8 cellular contexts compared by ENCODE assay signal in genomic region chr18:57630759-57631660, GRCh38. TPM values are rescaled to one million over a fixed set of nuclear protein-coding genes. Genes with fewer than 3 reads are reported as not detected.
A peak's percentile ranks its signal among the peaks of the same experiment; 100 is the strongest.
DNase-seq lines count a peak whose midpoint lies in the region; ATAC-seq and TF ChIP-seq lines count a peak whose summit lies in the region.

No MANE protein-coding gene starts in this region.

- POLR2A ChIA-PET in CD8-positive, alpha-beta T cell (lab: Charles Lee), result interaction anchor here (0.9 to 1.7 kb wide), 4 partner anchors 9 to 980 kb away, joined by 3 to 5 read pairs (median 4); partner anchors contain the start of genes NARS1 and WDR7

- peaks cover 7% of the 10 kb centered on the region for H3K36me3 Mint-ChIP-seq in CD8-positive, alpha-beta T cell

- peak overlapping the region; percentile 90 for H3K4me3 ChIP-seq in CD8-positive, alpha-beta T cell (ENCODE audit: low read depth, low read length)
- H3K4me3 ChIP-seq in KMS-11 (IDR thresholded peaks at IDR 0.05; ENCODE audit: insufficient read depth, low read depth, low read length), result no peak overlapping the region
- H3K4me3 ChIP-seq in duodenal mucosa (ENCODE audit: low read depth in 1 of 2, low read length in 2 of 2), result peak overlapping the region; percentile 74 to 90
- peak overlapping the region; percentile 71 for H3K4me3 ChIP-seq in neural cell (ENCODE audit: low read length)

- no peak for ATAC-seq in CD8-positive, alpha-beta T cell
- ATAC-seq in GM19395 (IDR thresholded peaks at IDR 0.05; ENCODE audit: unreplicated experiment), result peak; percentile 53

- peaks cover 19% of the 10 kb centered on the region for H3K4me1 Mint-ChIP-seq in CD8-positive, alpha-beta T cell (ENCODE audit: low read depth)

- H3K27me3 ChIP-seq in CD8-positive, alpha-beta T cell (ENCODE audit: insufficient read depth, low read length), result no peaks in the 10 kb centered on the region
- H3K27me3 ChIP-seq in KMS-11 (ENCODE audit: insufficient read depth, low read depth), result no peaks in the 10 kb centered on the region
- no peaks in the 10 kb centered on the region for H3K27me3 ChIP-seq in duodenal mucosa (ENCODE audit: control insufficient read depth in 1 of 2, insufficient read depth in 2 of 2, low read length in 2 of 2)
- H3K27me3 ChIP-seq in neural cell (ENCODE audit: insufficient read depth, low read depth, low read length), result no peaks in the 10 kb centered on the region

- TF ChIP-seq EP300 in neural cell (conservative IDR thresholded peaks at IDR 0.05; ENCODE audit: poor library complexity, severe bottlenecking), result no peak

- H3K9ac ChIP-seq in KMS-11 (peak overlapping the region; percentile 87), duodenal mucosa (ENCODE audit: low read depth in 1 of 2, low read length in 2 of 2) (peak overlapping the region in 1 of 2 donors; percentile 55), neural cell (ENCODE audit: low read length) (peak overlapping the region; percentile 54)

- H3K27ac Mint-ChIP-seq in CD8-positive, alpha-beta T cell, result peak overlapping the region; percentile 92

- TF ChIP-seq CTCF in CD8-positive, alpha-beta T cell (IDR thresholded peaks at IDR 0.05), result no peak
- TF ChIP-seq CTCF in KMS-11 (conservative IDR thresholded peaks at IDR 0.05; ENCODE audit: low read depth, low read length) (no peak), neural cell (IDR thresholded peaks at IDR 0.05; ENCODE audit: poor library complexity, severe bottlenecking) (no peak)

- no peaks in the 10 kb centered on the region for H3K9me2 ChIP-seq in neural cell (ENCODE audit: insufficient read depth, low read length)

- no peak for DNase-seq in CD8-positive, alpha-beta T cell
- DNase-seq in stimulated activated CD4-positive, alpha-beta T cell treated with anti-CD3 and anti-CD28 coated beads, Interleukin-4, amount 100 ng/mL, for 1 hour, result no peak
- DNase-seq in AG08395 (ENCODE audit: low spot score) (no peak), GM19240 (ENCODE audit: insufficient read length, low spot score) (no peak)

- intact Hi-C loops in CD8-positive, alpha-beta T cell (cut with DNase I, micrococcal nuclease), result loop anchor here (1.0 to 5.0 kb wide), 6 partner anchors 10 to 981 kb away; partner anchors contain the start of genes NARS1 (in 2 of the 2) and FECH (in 1 of the 2)

- peaks cover 15% of the 10 kb centered on the region for H3K4me1 ChIP-seq in CD8-positive, alpha-beta T cell (ENCODE audit: insufficient read depth, low read length)
- H3K4me1 ChIP-seq in KMS-11 (ENCODE audit: low read depth, poor library complexity, severe bottlenecking), result peaks cover 22% of the 10 kb centered on the region
- peaks cover 0 to 12% of the 10 kb centered on the region in 2 donors for H3K4me1 ChIP-seq in duodenal mucosa (ENCODE audit: control insufficient read depth in 1 of 2, insufficient read depth in 2 of 2, low read length in 2 of 2)

- H3K36me3 ChIP-seq in CD8-positive, alpha-beta T cell (ENCODE audit: insufficient read depth, low read length), result no peaks in the 10 kb centered on the region
- H3K36me3 ChIP-seq in KMS-11 (ENCODE audit: insufficient read depth), result no peaks in the 10 kb centered on the region
- H3K36me3 ChIP-seq in duodenal mucosa (ENCODE audit: control insufficient read depth in 1 of 2, insufficient read depth in 2 of 2, low read length in 2 of 2), result no peaks in the 10 kb centered on the region
- H3K36me3 ChIP-seq in neural cell (ENCODE audit: insufficient read depth, low read length), result no peaks in the 10 kb centered on the region

- no peak for TF ChIP-seq RAD21 in neural cell (conservative IDR thresholded peaks at IDR 0.05)

- no peaks in the 10 kb centered on the region for H3K27me3 Mint-ChIP-seq in CD8-positive, alpha-beta T cell (ENCODE audit: low read depth)

- H4K20me1 ChIP-seq in KMS-11 (ENCODE audit: insufficient read depth) (no peaks in the 10 kb centered on the region), neural cell (ENCODE audit: insufficient read depth) (no peaks in the 10 kb centered on the region)

- peak overlapping the region; percentile 62 for H3K4me2 ChIP-seq in KMS-11
- H3K4me2 ChIP-seq in neural cell (ENCODE audit: low read length), result no peak overlapping the region

- H3F3A ChIP-seq in neural cell (ENCODE audit: insufficient read depth, low read length, poor library complexity, severe bottlenecking), result no peaks in the 10 kb centered on the region

- H3K79me2 ChIP-seq in KMS-11 (ENCODE audit: insufficient read depth, low read depth) (no peaks in the 10 kb centered on the region), neural cell (replicated peaks; ENCODE audit: insufficient read depth, low read length) (no peaks in the 10 kb centered on the region)

- peak overlapping the region; percentile 100 for H2AFZ ChIP-seq in KMS-11 (ENCODE audit: low read depth)
- H2AFZ ChIP-seq in neural cell (ENCODE audit: low read depth, low read length), result no peak overlapping the region

- no peaks in the 10 kb centered on the region for H3K9me3 ChIP-seq in CD8-positive, alpha-beta T cell (ENCODE audit: low read length)
- H3K9me3 ChIP-seq in duodenal mucosa (ENCODE audit: control insufficient read depth in 1 of 2, low read length in 2 of 2), result no peaks in the 10 kb centered on the region
- no peaks in the 10 kb centered on the region for H3K9me3 ChIP-seq in neural cell (ENCODE audit: low read length)

- H3K9me3 Mint-ChIP-seq in CD8-positive, alpha-beta T cell, result no peaks in the 10 kb centered on the region

- CTCF ChIA-PET in CD8-positive, alpha-beta T cell (lab: Charles Lee), result interaction anchor here (1.0 to 1.7 kb wide), 2 partner anchors 9 to 11 kb away, joined by 3 to 6 read pairs; partner anchors contain the start of gene NARS1

- peak overlapping the region; percentile 46 for H3K27ac ChIP-seq in CD8-positive, alpha-beta T cell (ENCODE audit: low read depth, low read length)
- peak overlapping the region; percentile 64 for H3K27ac ChIP-seq in KMS-11
- no peak overlapping the region for H3K27ac ChIP-seq in duodenal mucosa (ENCODE audit: low read depth, low read length)
- no peak overlapping the region for H3K27ac ChIP-seq in neural cell (ENCODE audit: low read length)

- H3K4me3 Mint-ChIP-seq in CD8-positive, alpha-beta T cell, result peak overlapping the region; percentile 97

TF ChIP-seq in neural cell, 6 proteins besides CTCF, POLR2A, EP300 and RAD21:
- TF ChIP-seq MXI1 (conservative IDR thresholded peaks at IDR 0.05; ENCODE audit: poor library complexity, severe bottlenecking) (no peak), POLR2AphosphoS5 (IDR thresholded peaks at IDR 0.05) (no peak)

RNA-seq across cellular contexts. Expression of gene NARS1, which starts 9.4 kb away (rescaled TPM):
- 100 to 1,000 TPM in 1 of 2 experiments, 10 to 100 TPM in 1; 99.6 to 107 TPM for total RNA-seq in CD8-positive, alpha-beta T cell
- 164 and 215 TPM in 2 replicates for polyA plus RNA-seq in neural cell
- 142 and 143 TPM in 2 replicates for polyA minus RNA-seq in neural cell

RNA-seq across cellular contexts. Expression of gene FECH, which starts 44.5 kb away (rescaled TPM):
- 10 to 100 TPM; 10.6 to 11.3 TPM for total RNA-seq in CD8-positive, alpha-beta T cell
- 12.5 and 17.1 TPM in 2 replicates for polyA plus RNA-seq in neural cell
- polyA minus RNA-seq in neural cell, result 19.1 and 21.2 TPM in 2 replicates

Comparison
In these comparisons a context has a peak if more than half of its experiments do, and no peak if none do; other contexts are left out.
1. H3K27ac ChIP-seq: peak in CD8-positive, alpha-beta T cell (single experiment) and KMS-11 (single experiment); none in duodenal mucosa (single experiment) and neural cell (single experiment).